ENCODE assay signal across 24 cellular contexts in genomic region chr18:25283769-25284168, GRCh38.
DNase-seq lines count a peak whose midpoint lies in the region; ATAC-seq and TF ChIP-seq lines count a peak whose summit lies in the region.
"Had no signal": no experiment of that assay in that cellular context is flagged by ENCODE, and none has a peak within 500 bp of the region (broad histone marks: within the 10 kb centered on the region; RNA-seq: fewer than 3 reads in every experiment).

No MANE protein-coding gene starts in this region.

- H3K4me2 ChIP-seq in Loucy (ENCODE audit: low read depth, low read length, poor library complexity, severe bottlenecking) (peak overlapping the region; percentile 67), fibroblast of lung (ENCODE audit: extremely low read depth, insufficient read depth, low read length) (peak overlapping the region; percentile 26)

- peak overlapping the region; percentile 51 for H3K9ac ChIP-seq in Loucy (ENCODE audit: low read depth, low read length, poor library complexity, severe bottlenecking)
- no peak overlapping the region for H3K9ac ChIP-seq in fibroblast of lung (ENCODE audit: insufficient read depth, low read length)

- H3K27ac ChIP-seq in fibroblast of lung (ENCODE audit: insufficient read depth, low read length): no peak overlapping the region
- H3K27ac ChIP-seq: hepatocyte, thoracic aorta had no signal

- H3K4me1 ChIP-seq in Loucy (ENCODE audit: insufficient read depth, low read length, poor library complexity, severe bottlenecking) (peaks cover 73% of the 10 kb centered on the region), fibroblast of lung (ENCODE audit: control insufficient read depth, extremely low read depth, insufficient read depth, low read length) (peaks cover 29% of the 10 kb centered on the region), neuron (ENCODE audit: insufficient read depth, low read length) (peaks cover 73% of the 10 kb centered on the region)

- H3K27me3 ChIP-seq in Loucy (ENCODE audit: insufficient read depth, low read length, poor library complexity, severe bottlenecking) (no peaks in the 10 kb centered on the region), fibroblast of lung (ENCODE audit: control insufficient read depth, insufficient read depth, low read length) (no peaks in the 10 kb centered on the region), neuron (ENCODE audit: insufficient read depth, low read length) (no peaks in the 10 kb centered on the region)
- H3K27me3 ChIP-seq: hepatocyte had no signal

- H3F3A ChIP-seq in Loucy (ENCODE audit: low read depth): no peaks in the 10 kb centered on the region

- H3K9me2 ChIP-seq in Loucy (replicated peaks; ENCODE audit: low read depth, low read length): no peaks in the 10 kb centered on the region

- H3K79me2 ChIP-seq in Loucy (ENCODE audit: insufficient read depth, low read length): peaks cover 58% of the 10 kb centered on the region
- H3K79me2 ChIP-seq in fibroblast of lung (ENCODE audit: control insufficient read depth, insufficient read depth, low read length): no peaks in the 10 kb centered on the region
- H3K79me2 ChIP-seq: hepatocyte had no signal

- H3K4me3 ChIP-seq in Loucy (ENCODE audit: low read length, poor library complexity, severe bottlenecking) (peak overlapping the region; percentile 48), fibroblast of lung (replicated peaks in 1 of 4; ENCODE audit: control extremely low read depth in 1 of 4, insufficient read depth in 1 of 4, low read depth in 3 of 4, low read length in 4 of 4) (no peak overlapping the region), neuron (ENCODE audit: low read length) (peak overlapping the region; percentile 19)
- H3K4me3 ChIP-seq: hepatocyte, lung, thoracic aorta had no signal

- DNase-seq in AG20443 (ENCODE audit: low spot score): peak; percentile 20
- no peak for DNase-seq in fibroblast of lung (ENCODE audit: low read depth in 2 of 2)
- no peak for DNase-seq in SHP77 treated with DMSO at 0.1 percent for 48 hours (lab: John Stamatoyannopoulos, UW)
- DNase-seq in A172 (ENCODE audit: low spot score): no peak
- DNase-seq in activated CD4-positive, CD25-positive, alpha-beta regulatory T cell (lab: John Stamatoyannopoulos, UW): no peak
- DNase-seq: activated CD4-positive, alpha-beta T cell treated with anti-CD3 and anti-CD28 coated beads for 1 hour; activated CD8-positive, alpha-beta memory T cell treated with anti-CD3 and anti-CD28 coated beads for 24 hours; activated naive CD4-positive, alpha-beta T cell; activated T-cell treated with anti-CD3 and anti-CD28 coated beads, Interleukin-2, amount 50 U/mL, for 24 hours; CD4-positive, alpha-beta T cell; cortex of kidney; GF-D8; islet precursor cell; MV-4-11; naive B cell; NCI-H774; SHP77; T-cell had no signal

- no peaks in the 10 kb centered on the region for H3K36me3 ChIP-seq in Loucy (ENCODE audit: insufficient read depth, low read length)
- H3K36me3 ChIP-seq in fibroblast of lung (ENCODE audit: control insufficient read depth, insufficient read depth, low read length): no peaks in the 10 kb centered on the region
- H3K36me3 ChIP-seq in neuron (ENCODE audit: insufficient read depth, low read length): peaks cover 14% of the 10 kb centered on the region
- H3K36me3 ChIP-seq: thoracic aorta had no signal

- H4K20me1 ChIP-seq in Loucy (ENCODE audit: insufficient read depth, low read length, poor library complexity, severe bottlenecking) (no peaks in the 10 kb centered on the region), fibroblast of lung (ENCODE audit: control insufficient read depth, extremely low read depth, insufficient read depth, low read length) (no peaks in the 10 kb centered on the region)

- no peak overlapping the region for H2AFZ ChIP-seq in Loucy (ENCODE audit: low read length)
- no peak overlapping the region for H2AFZ ChIP-seq in fibroblast of lung (ENCODE audit: low read length)
- H2AFZ ChIP-seq in neuron (ENCODE audit: low read depth, low read length): no peak overlapping the region
- H2AFZ ChIP-seq: hepatocyte had no signal

- TF ChIP-seq CTCF in Loucy (conservative IDR thresholded peaks at IDR 0.05; ENCODE audit: low read length): no peak
- no peak for TF ChIP-seq CTCF in fibroblast of lung (conservative IDR thresholded peaks at IDR 0.05 in 1 of 2, IDR thresholded peaks at IDR 0.05 in 1 of 2; ENCODE audit: low read depth in 1 of 2, low read length in 2 of 2)

- ATAC-seq in GM21737 (IDR thresholded peaks at IDR 0.05; ENCODE audit: unreplicated experiment): no peak
- ATAC-seq: T-cell had no signal

- no peaks in the 10 kb centered on the region for H3K9me3 ChIP-seq in Loucy (ENCODE audit: insufficient read depth, low read depth, low read length)
- H3K9me3 ChIP-seq in fibroblast of lung (ENCODE audit: control insufficient read depth, insufficient read depth, low read depth, low read length): no peaks in the 10 kb centered on the region
- no peaks in the 10 kb centered on the region for H3K9me3 ChIP-seq in neuron (ENCODE audit: low read length)
- H3K9me3 ChIP-seq: thoracic aorta had no signal

Comparison
In these comparisons a context has a peak if more than half of its experiments do, and no peak if none do; other contexts are left out.
1. H3K4me3 ChIP-seq: peak in Loucy (single experiment) and neuron (single experiment); none in fibroblast of lung (0 of 4).